8 cellular contexts compared by ENCODE assay signal in genomic region chr4:82430193-82431025, GRCh38. TPM values are rescaled to one million over a fixed set of nuclear protein-coding genes. Genes with fewer than 3 reads are reported as not detected.
DNase-seq lines count a peak whose midpoint lies in the region; ATAC-seq and TF ChIP-seq lines count a peak whose summit lies in the region.

TSS of gene ENOPH1 (plus strand) at chr4:82430590. CDS start at chr4:82430830, 240 bp downstream.
TSS of gene HNRNPDL (minus strand) at chr4:82430462. CDS start at chr4:82429690, 772 bp downstream.

- ATAC-seq in GM21576 (IDR thresholded peaks at IDR 0.05; ENCODE audit: unreplicated experiment): peak; percentile 76
- ATAC-seq in PC-3: peak; percentile 68

- CTCF ChIA-PET in PC-3 (lab: Charles Lee): no interaction called here

- H3K27ac ChIP-seq in PC-3 (ENCODE audit: low read length): peak within 1 kb of the TSS; percentile 84

- DNase-seq in DMS114 treated with DMSO at 0.1 percent for 48 hours (lab: John Stamatoyannopoulos, UW; ENCODE audit: unreplicated experiment): peak; percentile 81
- DNase-seq in PC-3: peak; percentile 91
- DNase-seq in activated T-cell treated with anti-CD3 and anti-CD28 coated beads for 48 hours (ENCODE audit: low read depth): peak; percentile 99
- DNase-seq in epithelial cell of proximal tubule (ENCODE audit: low read depth): peak; percentile 53
- peak; percentile 88 to 95 for DNase-seq in stimulated activated CD8-positive, alpha-beta memory T cell treated with anti-CD3 and anti-CD28 coated beads, Interleukin-7, amount 100 ng/mL, for 1 hour (ENCODE audit: low read depth in 2 of 2)

- H3F3A ChIP-seq in PC-3 (ENCODE audit: low read length, unreplicated experiment): peaks cover 7% of the 10 kb centered on the region

- H3K4me1 ChIP-seq in PC-3 (ENCODE audit: insufficient read depth, low read length) (peaks cover 32% of the 10 kb centered on the region), mucosa of stomach (ENCODE audit: control insufficient read depth, insufficient read depth, low read length) (peaks cover 27% of the 10 kb centered on the region)

- POLR2A ChIA-PET in PC-3 (lab: Charles Lee; ENCODE audit: unreplicated experiment): interaction anchor here (0.6 kb wide), 1 partner anchor 19 kb away, joined by 4 read pairs; no protein-coding TSS in a partner anchor

- H3K9ac ChIP-seq in PC-3 (ENCODE audit: low read length): peak within 1 kb of the TSS; percentile 99
- H3K9ac ChIP-seq in mucosa of stomach (ENCODE audit: low read length): peak within 1 kb of the TSS; percentile 95

- TF ChIP-seq EP300 in Ishikawa (IDR thresholded peaks at IDR 0.05; ENCODE audit: borderline replicate concordance): no peak

- TF ChIP-seq CTCF in PC-3 (conservative IDR thresholded peaks at IDR 0.05; ENCODE audit: low read depth, low read length) (no peak), epithelial cell of proximal tubule (conservative IDR thresholded peaks at IDR 0.05; ENCODE audit: low read depth, low read length) (no peak)

- H3K79me2 ChIP-seq in PC-3 (ENCODE audit: low read length): peaks cover 93% of the 10 kb centered on the region

- peaks cover 60% of the 10 kb centered on the region for H4K20me1 ChIP-seq in PC-3 (ENCODE audit: low read length)

- intact Hi-C loops in PC-3 (cut with micrococcal nuclease): loop anchor here (1.0 to 2.0 kb wide), 2 partner anchors 36 to 56 kb away; no protein-coding TSS in a partner anchor

- peaks cover 33% of the 10 kb centered on the region for H3K36me3 ChIP-seq in PC-3 (ENCODE audit: low read depth, low read length)
- H3K36me3 ChIP-seq in mucosa of stomach (ENCODE audit: control insufficient read depth, insufficient read depth, low read length): peaks cover 8% of the 10 kb centered on the region

- BruUV-seq in PC-3 (replicated peaks; lab: Mats Ljungman, UMichigan): no TSS peak

- H3K9me3 ChIP-seq in PC-3 (ENCODE audit: low read length) (no peaks in the 10 kb centered on the region), mucosa of stomach (ENCODE audit: control insufficient read depth, low read length) (no peaks in the 10 kb centered on the region)

- H3K27me3 ChIP-seq in PC-3 (ENCODE audit: low read length) (no peaks in the 10 kb centered on the region), mucosa of stomach (ENCODE audit: control insufficient read depth, insufficient read depth, low read length) (no peaks in the 10 kb centered on the region)

- no peak for TF ChIP-seq RAD21 in Ishikawa (IDR thresholded peaks at IDR 0.05; ENCODE audit: low read depth)

- peak within 1 kb of the TSS; percentile 97 for H3K4me3 ChIP-seq in PC-3 (ENCODE audit: low read length)
- peak within 1 kb of the TSS; percentile 81 for H3K4me3 ChIP-seq in epithelial cell of proximal tubule (ENCODE audit: low read depth, low read length)
- H3K4me3 ChIP-seq in mucosa of stomach (ENCODE audit: low read length): peak within 1 kb of the TSS; percentile 79

- no peaks in the 10 kb centered on the region for H3K9me2 ChIP-seq in PC-3 (replicated peaks; ENCODE audit: low read length)

- peak within 1 kb of the TSS; percentile 93 for H3K4me2 ChIP-seq in PC-3 (ENCODE audit: low read length)

- H2AFZ ChIP-seq in PC-3 (ENCODE audit: low read length): peak within 1 kb of the TSS; percentile 80

TF ChIP-seq in Ishikawa, 13 proteins besides CTCF, POLR2A, EP300 and RAD21:
- TF ChIP-seq ZBTB7A (IDR thresholded peaks at IDR 0.05; ENCODE audit: low read depth) (no peak), NFIC (IDR thresholded peaks at IDR 0.05) (no peak), FOXM1 (IDR thresholded peaks at IDR 0.05; ENCODE audit: borderline replicate concordance, low read depth) (no peak), TCF12 (IDR thresholded peaks at IDR 0.05; ENCODE audit: low read depth) (no peak), TAF1 (IDR thresholded peaks at IDR 0.05; ENCODE audit: low read depth) (peak; percentile 71; the same call in 1 of the 2 replicates), USF1 (IDR thresholded peaks at IDR 0.05) (peak; percentile 95), YY1 (IDR thresholded peaks at IDR 0.05; ENCODE audit: low read depth) (0 out of 2 replicates have a peak, but pooled peaks have one; percentile 8), MAX (IDR thresholded peaks at IDR 0.05) (peak; percentile 98), EGR1 (IDR thresholded peaks at IDR 0.05) (peak; percentile 93), REST (IDR thresholded peaks at IDR 0.05; ENCODE audit: low read depth) (no peak), CEBPB (IDR thresholded peaks at IDR 0.05) (no peak), CREB1 (IDR thresholded peaks at IDR 0.05; ENCODE audit: low read depth) (peak; percentile 10; the same call in 1 of the 2 replicates)
TF ChIP-seq in Ishikawa: peak in this region for 6.

RNA-seq across cellular contexts. Expression of gene ENOPH1, which starts in this region (rescaled TPM):
- total RNA-seq in PC-3 (2014; rRNA removed): 32.0 and 37.5 TPM in 2 replicates
- total RNA-seq in epithelial cell of proximal tubule: 53.5 and 61.1 TPM in 2 replicates

RNA-seq across cellular contexts. Expression of gene HNRNPDL, which starts in this region (rescaled TPM):
- total RNA-seq in PC-3 (2014; rRNA removed): 207 and 215 TPM in 2 replicates
- total RNA-seq in epithelial cell of proximal tubule: 248 and 283 TPM in 2 replicates

Comparison
In these comparisons a context has a peak if more than half of its experiments do, and no peak if none do; other contexts are left out.
1. Peak in every context shown above with its lines: DNase-seq, ATAC-seq, H3K4me3 ChIP-seq and H3K27ac ChIP-seq.